In the genomic region with DNA sequence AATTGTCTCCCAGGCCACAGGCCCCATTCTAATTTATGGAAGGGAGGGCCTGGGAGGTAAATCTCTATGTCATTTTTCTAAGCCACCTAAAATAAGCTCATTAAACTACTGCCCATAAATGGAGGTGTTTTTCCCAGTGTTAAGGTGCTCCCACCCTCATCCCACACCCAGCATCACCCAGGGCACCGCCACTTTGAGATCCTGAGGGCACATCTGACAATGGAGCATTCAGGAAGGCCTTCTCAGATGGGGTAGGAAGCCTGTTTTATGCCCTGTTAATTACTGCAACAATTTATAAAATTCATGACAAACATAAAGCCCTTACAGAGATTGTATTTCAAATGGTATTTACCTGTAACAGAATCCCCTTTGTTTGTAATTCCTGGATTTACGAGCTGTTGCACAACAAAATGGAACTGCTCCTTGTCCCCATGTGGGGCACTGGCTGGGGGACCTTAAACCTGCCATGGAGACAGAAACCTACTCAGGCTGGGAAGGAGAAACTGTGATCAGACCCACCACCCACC, we compare ENCODE assay signal across 19 cellular contexts.
DNase-seq lines count a peak whose midpoint lies in the region; ATAC-seq and TF ChIP-seq lines count a peak whose summit lies in the region.
"Had no signal": no experiment of that assay in that cellular context is flagged by ENCODE, and none has a peak within 500 bp of the region (broad histone marks: within the 10 kb centered on the region; RNA-seq: fewer than 3 reads in every experiment).

No MANE protein-coding gene starts in this region.

- intact Hi-C loops in PC-3 (cut with micrococcal nuclease) = no loop called here
- intact Hi-C loops in activated CD4-positive, alpha-beta memory T cell treated with anti-CD3 and anti-CD28 coated beads for 36 hours (cut with micrococcal nuclease) = no loop called here

- H3K27ac ChIP-seq in PC-3 (ENCODE audit: low read length) (no peak overlapping the region), trophoblast cell (ENCODE audit: low read depth, low read length) (no peak overlapping the region)
- H3K27ac ChIP-seq: BLaER1, RWPE1, SJCRH30 had no signal

- WGBS in trophoblast cell (ENCODE audit: extremely low coverage, insufficient coverage, insufficient read length) = no CpG with 5 or more reads among the region's 2 CpGs

- no peaks in the 10 kb centered on the region for H3K9me2 ChIP-seq in PC-3 (replicated peaks; ENCODE audit: low read length)

- H3F3A ChIP-seq in PC-3 (ENCODE audit: low read length, unreplicated experiment) = no peaks in the 10 kb centered on the region

- H3K14ac ChIP-seq in trophoblast cell (ENCODE audit: low read length) = no peak overlapping the region

- CTCF ChIA-PET in PC-3 (lab: Charles Lee) = interaction anchor here (0.6 kb wide), 1 partner anchor 136 kb away, joined by 3 read pairs; no protein-coding TSS in a partner anchor
- CTCF ChIA-PET in activated CD4-positive, alpha-beta memory T cell treated with anti-CD3 and anti-CD28 coated beads for 36 hours (lab: Charles Lee) = no interaction called here

- no peak overlapping the region for H4K91ac ChIP-seq in trophoblast cell (ENCODE audit: low read depth, low read length)

- H3K27ac Mint-ChIP-seq in activated CD4-positive, alpha-beta memory T cell treated with anti-CD3 and anti-CD28 coated beads for 36 hours = no peak overlapping the region
- H3K27ac Mint-ChIP-seq: CD8-positive, alpha-beta T cell; H9 had no signal

- H3K4me2 ChIP-seq in PC-3 (ENCODE audit: low read length) = no peak overlapping the region
- H3K4me2 ChIP-seq in trophoblast cell (ENCODE audit: low read length) = no peak overlapping the region
- H3K4me2 ChIP-seq: BLaER1 had no signal

- H3K4me1 Mint-ChIP-seq in activated CD4-positive, alpha-beta memory T cell treated with anti-CD3 and anti-CD28 coated beads for 36 hours (ENCODE audit: low read depth) = no peaks in the 10 kb centered on the region

- H3K18ac ChIP-seq in trophoblast cell (ENCODE audit: low read length) = no peak overlapping the region

- H2AFZ ChIP-seq in PC-3 (ENCODE audit: low read length) = no peak overlapping the region
- H2AFZ ChIP-seq in trophoblast cell (ENCODE audit: insufficient read depth, low read length, poor library complexity) = no peak overlapping the region

- no peaks in the 10 kb centered on the region for H3K36me3 ChIP-seq in PC-3 (ENCODE audit: low read depth, low read length)
- peaks cover 0 to 2% of the 10 kb centered on the region in 2 experiments for H3K36me3 ChIP-seq in trophoblast cell (ENCODE audit: control insufficient read depth in 1 of 2, insufficient read depth in 2 of 2, low read length in 2 of 2)
- H3K36me3 ChIP-seq: BLaER1, SJCRH30 had no signal

- H3K9me3 ChIP-seq in PC-3 (ENCODE audit: low read length) (no peaks in the 10 kb centered on the region), trophoblast cell (ENCODE audit: insufficient read depth, low read depth, low read length) (no peaks in the 10 kb centered on the region)
- H3K9me3 ChIP-seq: BLaER1, SJCRH30 had no signal

- no peak overlapping the region for H2BK5ac ChIP-seq in trophoblast cell (ENCODE audit: low read depth, low read length, poor library complexity)

- no peak overlapping the region for H4K8ac ChIP-seq in trophoblast cell (ENCODE audit: low read depth, low read length)

- POLR2A ChIA-PET in PC-3 (lab: Charles Lee; ENCODE audit: unreplicated experiment) = interaction anchor here (0.5 to 0.7 kb wide), 3 partner anchors 8 to 657 kb away, joined by 3 to 5 read pairs (median 3); no protein-coding TSS in a partner anchor
- POLR2A ChIA-PET in activated CD4-positive, alpha-beta memory T cell treated with anti-CD3 and anti-CD28 coated beads for 36 hours (lab: Charles Lee) = no interaction called here

- DNase-seq in NCI-H2171 treated with DMSO at 0.1 percent for 48 hours (lab: John Stamatoyannopoulos, UW) = peak; percentile 44
- no peak for DNase-seq in NCI-H2171 (lab: John Stamatoyannopoulos, UW)
- peak; percentile 79 for DNase-seq in NCI-H1048 (lab: John Stamatoyannopoulos, UW)
- DNase-seq in PC-3 = peak; percentile 49
- no peak for DNase-seq in trophoblast cell
- no peak for DNase-seq in activated CD4-positive, alpha-beta memory T cell treated with anti-CD3 and anti-CD28 coated beads for 36 hours
- DNase-seq in NCI-H1417 treated with DMSO at 0.1 percent for 48 hours (lab: John Stamatoyannopoulos, UW) = no peak
- DNase-seq: 8988T; CD8-positive, alpha-beta T cell; DND-41; H9; NCI-H2081 treated with DMSO at 0.1 percent for 48 hours; NCI-H446 treated with DMSO at 0.1 percent for 48 hours; NK-92 treated with Interleukin-12 subunit alpha and Interleukin-12 subunit beta, amount 100 ng/mL, for 24 hours; OCI-M1; SJCRH30 had no signal

- no peak overlapping the region for H2BK120ac ChIP-seq in trophoblast cell (ENCODE audit: insufficient read depth, low read length, poor library complexity)

- H3K4me3 ChIP-seq in PC-3 (ENCODE audit: low read length) (no peak overlapping the region), trophoblast cell (ENCODE audit: low read depth, low read length) (no peak overlapping the region)
- H3K4me3 ChIP-seq: BLaER1, SJCRH30 had no signal

- H2BK12ac ChIP-seq in trophoblast cell (ENCODE audit: low read length) = no peak overlapping the region

- ATAC-seq in PC-3 (peak; percentile 24; the same call in 1 of the 2 replicates), GM21360 (IDR thresholded peaks at IDR 0.05; ENCODE audit: unreplicated experiment) (no peak)
- ATAC-seq: CD8-positive, alpha-beta T cell had no signal

- H2AK5ac ChIP-seq in trophoblast cell (ENCODE audit: low read length) = peak overlapping the region; percentile 51

- H4K20me1 ChIP-seq in PC-3 (ENCODE audit: low read length) = no peaks in the 10 kb centered on the region
- H4K20me1 ChIP-seq: BLaER1 had no signal

- no peaks in the 10 kb centered on the region for H3K27me3 ChIP-seq in PC-3 (ENCODE audit: low read length)
- no peaks in the 10 kb centered on the region for H3K27me3 ChIP-seq in trophoblast cell (ENCODE audit: insufficient read depth, low read length)
- H3K27me3 ChIP-seq: BLaER1, SJCRH30 had no signal

- no peak overlapping the region for H3K4ac ChIP-seq in trophoblast cell (ENCODE audit: low read depth, low read length)

- H3K79me2 ChIP-seq in PC-3 (ENCODE audit: low read length) (no peaks in the 10 kb centered on the region), trophoblast cell (ENCODE audit: control insufficient read depth, insufficient read depth, low read length, poor library complexity) (no peaks in the 10 kb centered on the region)

- TF ChIP-seq CTCF in PC-3 (conservative IDR thresholded peaks at IDR 0.05; ENCODE audit: low read depth, low read length) = no peak

- no peak overlapping the region for H4K12ac ChIP-seq in trophoblast cell (ENCODE audit: low read depth, low read length)

- H3K27me3 Mint-ChIP-seq in activated CD4-positive, alpha-beta memory T cell treated with anti-CD3 and anti-CD28 coated beads for 36 hours = no peaks in the 10 kb centered on the region

- no peak overlapping the region for H3K4me3 Mint-ChIP-seq in activated CD4-positive, alpha-beta memory T cell treated with anti-CD3 and anti-CD28 coated beads for 36 hours
- H3K4me3 Mint-ChIP-seq: CD8-positive, alpha-beta T cell; H9 had no signal

- peaks cover 13% of the 10 kb centered on the region for H3K4me1 ChIP-seq in PC-3 (ENCODE audit: insufficient read depth, low read length)
- peaks cover 0 to 6% of the 10 kb centered on the region in 2 experiments for H3K4me1 ChIP-seq in trophoblast cell (ENCODE audit: control insufficient read depth in 1 of 2, insufficient read depth in 2 of 2, low read length in 2 of 2)
- H3K4me1 ChIP-seq: SJCRH30 had no signal

- BruUV-seq in PC-3 (replicated peaks; lab: Mats Ljungman, UMichigan) = no TSS peak

- peak overlapping the region; percentile 76 for H3K23ac ChIP-seq in trophoblast cell (ENCODE audit: low read length)

- H3K79me1 ChIP-seq in trophoblast cell (ENCODE audit: low read length) = no peaks in the 10 kb centered on the region

- no peaks in the 10 kb centered on the region for H3K9me3 Mint-ChIP-seq in activated CD4-positive, alpha-beta memory T cell treated with anti-CD3 and anti-CD28 coated beads for 36 hours
- H3K9me3 Mint-ChIP-seq: CD8-positive, alpha-beta T cell; H9 had no signal

- H3K9ac ChIP-seq in PC-3 (ENCODE audit: low read length) (no peak overlapping the region), trophoblast cell (ENCODE audit: low read length) (no peak overlapping the region)
- H3K9ac ChIP-seq: BLaER1 had no signal

- H3K36me3 Mint-ChIP-seq in activated CD4-positive, alpha-beta memory T cell treated with anti-CD3 and anti-CD28 coated beads for 36 hours = no peaks in the 10 kb centered on the region
- H3K36me3 Mint-ChIP-seq: CD8-positive, alpha-beta T cell had no signal

Comparison
In these comparisons a context has a peak if more than half of its experiments do, and no peak if none do; other contexts are left out.
1. DNase-seq: peak in NCI-H2171 treated with DMSO at 0.1 percent for 48 hours (single experiment), NCI-H1048 (single experiment) and PC-3 (single experiment); none in NCI-H2171 (single experiment), trophoblast cell (0 of 2), activated CD4-positive, alpha-beta memory T cell treated with anti-CD3 and anti-CD28 coated beads for 36 hours (single experiment) and NCI-H1417 treated with DMSO at 0.1 percent for 48 hours (single experiment).